ENCODE assay signal across 4 cellular contexts in the genomic region with DNA sequence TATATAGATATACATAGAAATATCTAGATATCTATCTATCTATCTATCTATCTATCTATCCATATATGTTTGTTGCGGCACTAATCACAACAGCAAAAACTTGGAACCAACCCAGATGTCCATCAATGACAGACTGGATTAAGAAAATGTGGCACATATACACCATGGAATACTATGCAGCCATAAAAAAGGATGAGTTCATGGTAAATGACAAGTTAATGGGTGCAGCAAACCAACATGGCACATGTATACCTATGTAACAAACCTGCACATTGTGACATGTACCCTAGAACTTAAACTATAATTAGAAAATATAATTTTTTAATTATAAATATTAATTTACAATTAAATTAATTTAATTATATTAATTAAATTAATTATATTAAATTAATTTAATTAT. TPM values are rescaled to one million over a fixed set of nuclear protein-coding genes. Genes with fewer than 3 reads are reported as not detected.
"Had no signal": no experiment of that assay in that cellular context is flagged by ENCODE, and none has a peak within 500 bp of the region (broad histone marks: within the 10 kb centered on the region; RNA-seq: fewer than 3 reads in every experiment).

No MANE protein-coding gene starts in this region.

RNA-seq across cellular contexts. Expression of gene PDHA2, which starts 29.5 kb away (rescaled TPM):
- total RNA-seq: LHCN-M2, M059J, MCF 10A, NCI-H460 had no signal
